Comparison of ENCODE assay signal across 20 cellular contexts in genomic region chr21:46486481-46487000, GRCh38. TPM values are rescaled to one million over a fixed set of nuclear protein-coding genes. Genes with fewer than 3 reads are reported as not detected.
DNase-seq lines count a peak whose midpoint lies in the region; ATAC-seq and TF ChIP-seq lines count a peak whose summit lies in the region.
"Had no signal": no experiment of that assay in that cellular context is flagged by ENCODE, and none has a peak within 500 bp of the region (broad histone marks: within the 10 kb centered on the region; RNA-seq: fewer than 3 reads in every experiment).

No MANE protein-coding gene starts in this region.

- H3K4me2 ChIP-seq in HCT116 (ENCODE audit: low read length) = no peak overlapping the region
- H3K4me2 ChIP-seq: PC-9 had no signal

- CTCF ChIA-PET in HCT116 (lab: Charles Lee) = no interaction called here

- POLR2A ChIA-PET in HCT116 (lab: Charles Lee) = no interaction called here

- H3K36me3 Mint-ChIP-seq in T-helper 17 cell (ENCODE audit: low read depth) = peaks cover 4% of the 10 kb centered on the region

- no peak overlapping the region for H3K4me3 ChIP-seq in HCT116 (replicated peaks in 1 of 2; ENCODE audit: low read depth in 1 of 2, low read length in 2 of 2)
- H3K4me3 ChIP-seq: HAP-1, PC-9 had no signal

- no peaks in the 10 kb centered on the region for H3K27me3 ChIP-seq in HCT116 (ENCODE audit: insufficient read depth, low read length)

- H4K20me1 ChIP-seq in HCT116 (ENCODE audit: insufficient read depth) = no peaks in the 10 kb centered on the region

- H3K27ac ChIP-seq in C4-2B (peak overlapping the region; percentile 92), HCT116 (ENCODE audit: low read depth, low read length) (no peak overlapping the region)
- H3K27ac ChIP-seq: PC-9 had no signal

- DNase-seq in HCT116 (ENCODE audit: low read depth, low spot score) = no peak
- no peak for DNase-seq in T-helper 17 cell
- peak; percentile 35 for DNase-seq in iris pigment epithelial cell (ENCODE audit: low read depth)
- DNase-seq in NCI-H748 treated with DMSO at 0.1 percent for 48 hours (lab: John Stamatoyannopoulos, UW) = no peak
- no peak for DNase-seq in GM19240 (ENCODE audit: insufficient read length, low spot score)
- DNase-seq: ACHN; Calu3; CD4-positive, alpha-beta T cell; DMS79; KBM-7; NCI-H1048; NCI-H1436 treated with DMSO at 0.1 percent for 48 hours; NCI-H2081 treated with DMSO at 0.1 percent for 48 hours; NCI-H526 treated with DMSO at 0.1 percent for 48 hours; PC-9; SW 1271 had no signal

- TSS peak; percentile 28 for BruUV-seq in HCT116 (replicated peaks; lab: Mats Ljungman, UMichigan)

- H3K9me2 ChIP-seq in HCT116 (ENCODE audit: insufficient read depth) = no peaks in the 10 kb centered on the region

- H3K9me3 ChIP-seq in HCT116 (ENCODE audit: control insufficient read depth in 1 of 2, insufficient read depth in 1 of 2, low read depth in 1 of 2, low read length in 2 of 2) (no peaks in the 10 kb centered on the region), T-helper 17 cell (ENCODE audit: control insufficient read depth, low read length, poor library complexity, severe bottlenecking) (no peaks in the 10 kb centered on the region)
- H3K9me3 ChIP-seq: HAP-1 had no signal

- RAD21 ChIA-PET in HCT116 (lab: Charles Lee; ENCODE audit: low non-redundant PET in 1 of 2, low total read pairs in 2 of 2, uncharacterized antibody in 2 of 2, unreplicated experiment in 2 of 2) = no interaction called here

- no peak overlapping the region for H3K9ac ChIP-seq in HCT116 (ENCODE audit: low read length)

- H3K79me2 ChIP-seq in HCT116 (ENCODE audit: insufficient read depth, low read length) = peaks cover 21% of the 10 kb centered on the region

- no peaks in the 10 kb centered on the region for H3K27me3 Mint-ChIP-seq in T-helper 17 cell
- H3K27me3 Mint-ChIP-seq: B cell; CD4-positive, alpha-beta T cell had no signal

- no peak overlapping the region for H3K4me3 Mint-ChIP-seq in T-helper 17 cell
- H3K4me3 Mint-ChIP-seq: B cell; CD4-positive, alpha-beta T cell had no signal

- peaks cover 16% of the 10 kb centered on the region for H3K4me1 Mint-ChIP-seq in T-helper 17 cell
- H3K4me1 Mint-ChIP-seq: B cell had no signal

- TF ChIP-seq CTCF in C4-2B (conservative IDR thresholded peaks at IDR 0.05) (no peak), HCT116 (IDR thresholded peaks at IDR 0.05 in 2 of 3, conservative IDR thresholded peaks at IDR 0.05 in 1 of 3; ENCODE audit: borderline replicate concordance in 1 of 3, insufficient read depth in 1 of 3, low read depth in 2 of 3, low read length in 2 of 3) (no peak)

- intact Hi-C loops in HCT116 (cut with micrococcal nuclease) = no loop called here

- no peaks in the 10 kb centered on the region for H3K36me3 ChIP-seq in HCT116 (ENCODE audit: control insufficient read depth in 1 of 2, insufficient read depth in 2 of 2, low read length in 2 of 2)

- ATAC-seq in HCT116 (no peak), T-helper 17 cell (no peak), HG03378 (IDR thresholded peaks at IDR 0.05; ENCODE audit: unreplicated experiment) (no peak)

- no peaks in the 10 kb centered on the region for H3K4me1 ChIP-seq in HCT116 (ENCODE audit: control insufficient read depth in 1 of 2, insufficient read depth in 2 of 2, low read length in 2 of 2)
- H3K4me1 ChIP-seq: HAP-1 had no signal

- H3K27ac Mint-ChIP-seq in T-helper 17 cell = peak overlapping the region; percentile 19
- H3K27ac Mint-ChIP-seq: B cell; CD4-positive, alpha-beta T cell had no signal

- TF ChIP-seq POLR2A in HCT116 (IDR thresholded peaks at IDR 0.05; ENCODE audit: borderline replicate concordance, extremely low read depth, insufficient read depth, insufficient read length) = no peak

- TF ChIP-seq RAD21 in HCT116 (IDR thresholded peaks at IDR 0.05; ENCODE audit: low read depth) = no peak

- no peak overlapping the region for H2AFZ ChIP-seq in HCT116 (ENCODE audit: low read depth, low read length, poor library complexity, severe bottlenecking)
- H2AFZ ChIP-seq: PC-9 had no signal

TF ChIP-seq in HCT116, 20 proteins besides CTCF, POLR2A, EP300 and RAD21:
- TF ChIP-seq ELF1 (IDR thresholded peaks at IDR 0.05; ENCODE audit: borderline replicate concordance, low read depth) (no peak), YY1 (IDR thresholded peaks at IDR 0.05; ENCODE audit: extremely low read depth, insufficient replicate concordance, low read depth, low read length) (no peak), CEBPB (IDR thresholded peaks at IDR 0.05; ENCODE audit: low read depth) (no peak), ZFX (IDR thresholded peaks at IDR 0.05) (no peak), REST (IDR thresholded peaks at IDR 0.05; ENCODE audit: low read depth) (no peak), SRF (IDR thresholded peaks at IDR 0.05; ENCODE audit: low read depth) (no peak), SP1 (IDR thresholded peaks at IDR 0.05; ENCODE audit: low read depth) (no peak), FOSL1 (IDR thresholded peaks at IDR 0.05; ENCODE audit: low read depth) (no peak), SIN3A (IDR thresholded peaks at IDR 0.05; ENCODE audit: low read depth) (no peak), EZH2phosphoT487 (IDR thresholded peaks at IDR 0.05; ENCODE audit: borderline replicate concordance) (no peak)
- TF ChIP-seq, protein P1, sequence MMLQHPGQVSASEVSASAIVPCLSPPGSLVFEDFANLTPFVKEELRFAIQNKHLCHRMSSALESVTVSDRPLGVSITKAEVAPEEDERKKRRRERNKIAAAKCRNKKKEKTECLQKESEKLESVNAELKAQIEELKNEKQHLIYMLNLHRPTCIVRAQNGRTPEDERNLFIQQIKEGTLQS (IDR thresholded peaks at IDR 0.05) = no peak
TF ChIP-seq in HCT116: peak in this region for 0.

RNA-seq across cellular contexts. Expression of gene DIP2A, which starts 27.9 kb away (rescaled TPM):
- total RNA-seq in HCT116 (2021; ENCODE audit: unreplicated experiment) (39.9 TPM), T-helper 17 cell (10 to 100 TPM; 74.2 to 85.8 TPM)
- polyA plus RNA-seq in HCT116 (2012) = 23.9 and 28.0 TPM in 2 replicates
